In the genomic region with DNA sequence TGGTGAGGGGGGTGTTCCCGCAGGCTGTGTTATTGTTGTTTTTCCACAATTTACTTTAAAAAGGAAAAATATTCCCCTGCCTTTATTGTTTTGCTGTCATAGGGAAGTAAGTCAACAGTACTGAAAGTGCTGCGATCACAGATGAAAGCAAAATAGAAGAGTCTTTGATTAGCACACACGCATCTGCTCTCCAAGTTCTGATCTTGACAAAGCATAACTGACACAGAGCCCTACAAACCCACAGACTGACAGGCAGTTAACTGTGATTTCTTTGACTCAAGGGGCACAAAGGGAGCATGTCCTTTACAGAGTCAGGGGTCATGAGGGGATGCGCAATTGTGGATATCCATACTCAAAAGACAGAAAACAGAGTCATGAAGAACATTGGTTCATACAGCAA, we compare ENCODE assay signal across 26 cellular contexts.
DNase-seq lines count a peak whose midpoint lies in the region; ATAC-seq lines count a peak whose summit lies in the region.
"Had no signal": no experiment of that assay in that cellular context is flagged by ENCODE, and none has a peak within 500 bp of the region (broad histone marks: within the 10 kb centered on the region; RNA-seq: fewer than 3 reads in every experiment).

No MANE protein-coding gene starts in this region.

- H3K36me3 ChIP-seq in HAP-1 (replicated peaks): no peaks in the 10 kb centered on the region
- H3K36me3 ChIP-seq: BE2C had no signal

- H3K9me3 ChIP-seq in HAP-1: no peaks in the 10 kb centered on the region
- H3K9me3 ChIP-seq: BE2C had no signal

- peak overlapping the region; percentile 73 for H3K27ac ChIP-seq in cingulate gyrus (ENCODE audit: low read depth, low read length)
- H3K27ac ChIP-seq: 22Rv1, SK-N-MC had no signal

- in situ Hi-C loops in HAP-1 (cut with MboI; ENCODE audit: low sequenced_read_pairs): no loop called here

- peak; percentile 48 for DNase-seq in Ammon's horn (ENCODE audit: low spot score)
- DNase-seq in medulla oblongata (ENCODE audit: extremely low spot score): peak; percentile 61
- peak; percentile 38 for DNase-seq in retina
- no peak for DNase-seq in HAP-1 (ENCODE audit: low spot score in 2 of 2)
- no peak for DNase-seq in stimulated activated naive B cell treated with anti-CD40 and anti-IgM and Interleukin-4, amounts not matched to agents 10 μg/mL and 1 μg/mL and 100 μg/mL, for 72 hours
- no peak for DNase-seq in inferior parietal cortex (ENCODE audit: extremely low spot score)
- DNase-seq in HuH-7.5 (ENCODE audit: low spot score): no peak
- DNase-seq: BE2C; Calu3; CD8-positive, alpha-beta memory T cell; DND-41; H7; KBM-7; MV-4-11; NCI-H1105; NCI-H1436 treated with DMSO at 0.1 percent for 48 hours; NCI-H1930; NCI-H2107; NCI-H446; NCI-H526; NCI-H82; SHP77 treated with DMSO at 0.1 percent for 48 hours had no signal

- H3K4me1 ChIP-seq in HAP-1: peaks cover 7% of the 10 kb centered on the region
- H3K4me1 ChIP-seq: BE2C had no signal

- peaks cover 10 to 34% of the 10 kb centered on the region in 2 donors for H3K27me3 Mint-ChIP-seq in stimulated activated naive B cell treated with anti-CD40 and anti-IgM and Interleukin-4, amounts not matched to agents 10 μg/mL and 1 μg/mL and 100 μg/mL, for 72 hours
- H3K27me3 Mint-ChIP-seq: CD8-positive, alpha-beta memory T cell had no signal

- no peaks in the 10 kb centered on the region for H3K27me3 ChIP-seq in HAP-1 (ENCODE audit: low read depth)

- no peak overlapping the region for H3K4me3 Mint-ChIP-seq in stimulated activated naive B cell treated with anti-CD40 and anti-IgM and Interleukin-4, amounts not matched to agents 10 μg/mL and 1 μg/mL and 100 μg/mL, for 72 hours
- H3K4me3 Mint-ChIP-seq: CD14-positive monocyte; CD8-positive, alpha-beta memory T cell had no signal

- H3K27ac Mint-ChIP-seq in stimulated activated naive B cell treated with anti-CD40 and anti-IgM and Interleukin-4, amounts not matched to agents 10 μg/mL and 1 μg/mL and 100 μg/mL, for 72 hours: no peak overlapping the region
- H3K27ac Mint-ChIP-seq: CD14-positive monocyte; CD8-positive, alpha-beta memory T cell had no signal

- H3K9me3 Mint-ChIP-seq in stimulated activated naive B cell treated with anti-CD40 and anti-IgM and Interleukin-4, amounts not matched to agents 10 μg/mL and 1 μg/mL and 100 μg/mL, for 72 hours: no peaks in the 10 kb centered on the region

- H3K4me3 ChIP-seq in HAP-1: no peak overlapping the region
- H3K4me3 ChIP-seq: SK-N-MC had no signal

- ATAC-seq in stimulated activated naive B cell treated with anti-CD40 and anti-IgM and Interleukin-4, amounts not matched to agents 10 μg/mL and 1 μg/mL and 100 μg/mL, for 72 hours (replicated peaks): no peak

- no peaks in the 10 kb centered on the region for H3K4me1 Mint-ChIP-seq in stimulated activated naive B cell treated with anti-CD40 and anti-IgM and Interleukin-4, amounts not matched to agents 10 μg/mL and 1 μg/mL and 100 μg/mL, for 72 hours
- H3K4me1 Mint-ChIP-seq: CD14-positive monocyte; CD8-positive, alpha-beta memory T cell had no signal

- H3K36me3 Mint-ChIP-seq in stimulated activated naive B cell treated with anti-CD40 and anti-IgM and Interleukin-4, amounts not matched to agents 10 μg/mL and 1 μg/mL and 100 μg/mL, for 72 hours: no peaks in the 10 kb centered on the region
- H3K36me3 Mint-ChIP-seq: CD14-positive monocyte; CD8-positive, alpha-beta memory T cell had no signal

Comparison
In these comparisons a context has a peak if more than half of its experiments do, and no peak if none do; other contexts are left out.
1. DNase-seq: peak in Ammon's horn (single experiment), medulla oblongata (single experiment) and retina (single experiment); none in HAP-1 (0 of 2), stimulated activated naive B cell treated with anti-CD40 and anti-IgM and Interleukin-4, amounts not matched to agents 10 μg/mL and 1 μg/mL and 100 μg/mL, for 72 hours (single experiment), inferior parietal cortex (single experiment) and HuH-7.5 (single experiment).